Comparison of ENCODE assay signal across 8 cellular contexts in the genomic region with DNA sequence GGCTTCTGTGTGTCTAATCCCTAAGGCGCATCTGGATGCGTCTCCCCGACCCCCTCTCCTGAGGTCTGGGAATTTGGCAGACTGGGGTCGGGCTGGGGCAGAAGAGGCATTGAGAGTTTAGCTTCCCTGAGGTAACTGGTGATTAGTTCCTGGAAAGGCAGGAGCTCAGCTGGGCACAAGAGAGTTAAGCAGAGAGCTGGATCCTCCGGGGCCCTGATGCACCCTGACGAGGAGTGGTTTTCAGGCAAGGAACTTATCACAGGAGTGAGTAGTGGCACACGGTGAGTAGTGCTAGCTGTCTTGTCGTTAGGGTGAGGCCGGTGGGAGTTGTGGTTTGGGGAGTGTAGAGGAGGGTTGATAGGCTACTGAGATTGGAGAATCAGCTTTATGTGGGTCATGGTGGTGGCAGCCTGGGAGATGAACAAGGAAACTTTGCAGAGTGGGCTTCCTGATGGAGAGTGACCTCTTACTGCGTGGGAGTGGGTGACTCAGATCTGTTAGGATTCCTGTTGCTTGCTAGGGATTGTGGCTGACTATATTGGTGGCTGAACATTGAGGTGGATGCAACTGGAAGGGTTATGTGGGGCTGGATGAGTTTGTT. TPM values are rescaled to one million over a fixed set of nuclear protein-coding genes. Genes with fewer than 3 reads are reported as not detected.
A peak's percentile ranks its signal among the peaks of the same experiment; 100 is the strongest.
DNase-seq lines count a peak whose midpoint lies in the region; ATAC-seq and TF ChIP-seq lines count a peak whose summit lies in the region.

No MANE protein-coding gene starts in this region.

- H3K36me3 Mint-ChIP-seq in CD4-positive, alpha-beta memory T cell, result peaks cover 3 to 31% of the 10 kb centered on the region in 2 donors
- H3K36me3 Mint-ChIP-seq in activated naive CD8-positive, alpha-beta T cell, result peaks cover 3% of the 10 kb centered on the region
- peaks cover 2% of the 10 kb centered on the region for H3K36me3 Mint-ChIP-seq in progenitor cell of endocrine pancreas (ENCODE audit: insufficient read depth)

- CTCF ChIA-PET in CD4-positive, alpha-beta memory T cell (lab: Charles Lee; ENCODE audit: partially characterized antibody), result interaction anchor here (0.9 to 3.9 kb wide), 5 partner anchors 9 to 142 kb away, joined by 3 to 35 read pairs (median 18); a partner anchor contains a TSS

- no peaks in the 10 kb centered on the region for H3K27me3 Mint-ChIP-seq in CD4-positive, alpha-beta memory T cell
- H3K27me3 Mint-ChIP-seq in activated naive CD8-positive, alpha-beta T cell, result no peaks in the 10 kb centered on the region
- no peaks in the 10 kb centered on the region for H3K27me3 Mint-ChIP-seq in progenitor cell of endocrine pancreas

- H4K20me1 ChIP-seq in OCI-LY3 (ENCODE audit: insufficient read depth, low read length), result no peaks in the 10 kb centered on the region

- H3K9me3 ChIP-seq in CD4-positive, alpha-beta memory T cell (ENCODE audit: control insufficient read depth in 1 of 2, low read length in 2 of 2), result no peaks in the 10 kb centered on the region
- H3K9me3 ChIP-seq in OCI-LY3 (ENCODE audit: insufficient read depth, low read length), result no peaks in the 10 kb centered on the region
- H3K9me3 ChIP-seq in heart right ventricle, result no peaks in the 10 kb centered on the region

- H3K27ac Mint-ChIP-seq in CD4-positive, alpha-beta memory T cell, result peak overlapping the region; percentile 61 to 95 (median 90)
- H3K27ac Mint-ChIP-seq in activated naive CD8-positive, alpha-beta T cell, result peak overlapping the region; percentile 84
- peak overlapping the region; percentile 97 for H3K27ac Mint-ChIP-seq in progenitor cell of endocrine pancreas

- no peaks in the 10 kb centered on the region for H3K9me3 Mint-ChIP-seq in CD4-positive, alpha-beta memory T cell
- H3K9me3 Mint-ChIP-seq in activated naive CD8-positive, alpha-beta T cell (ENCODE audit: low read depth), result no peaks in the 10 kb centered on the region
- H3K9me3 Mint-ChIP-seq in progenitor cell of endocrine pancreas (ENCODE audit: low read depth), result no peaks in the 10 kb centered on the region

- H3K4me3 ChIP-seq in CD4-positive, alpha-beta memory T cell (ENCODE audit: low read length in 2 of 2), result peak overlapping the region; percentile 47 to 80
- peak overlapping the region; percentile 88 for H3K4me3 ChIP-seq in OCI-LY3 (ENCODE audit: low read length)
- H3K4me3 ChIP-seq in heart right ventricle, result peak overlapping the region; percentile 79 to 98 (median 96)

- peaks cover 27% of the 10 kb centered on the region for H3K4me1 ChIP-seq in CD4-positive, alpha-beta memory T cell (ENCODE audit: insufficient read depth, low read length)
- peaks cover 18% of the 10 kb centered on the region for H3K4me1 ChIP-seq in OCI-LY3 (ENCODE audit: low read length)
- peaks cover 11 to 31% (median 24%) of the 10 kb centered on the region in 9 donors for H3K4me1 ChIP-seq in heart right ventricle

- H3K4me2 ChIP-seq in OCI-LY3 (ENCODE audit: low read length), result peak overlapping the region; percentile 96

- peak overlapping the region; percentile 67 for H3K27ac ChIP-seq in CD4-positive, alpha-beta memory T cell (ENCODE audit: low read depth, low read length)
- H3K27ac ChIP-seq in OCI-LY3 (ENCODE audit: low read length) (no peak overlapping the region), heart right ventricle (peak overlapping the region in 9 of 10 donors; percentile 82 to 95 (median 93))

- peak overlapping the region; percentile 96 for H3K9ac ChIP-seq in OCI-LY3 (ENCODE audit: low read length)

- POLR2A ChIA-PET in CD4-positive, alpha-beta memory T cell (lab: Charles Lee; ENCODE audit: partially characterized antibody), result interaction anchor here (0.6 to 3.7 kb wide), 7 partner anchors 10 to 154 kb away, joined by 3 to 41 read pairs (median 5); a partner anchor contains a TSS

- peak; percentile 20 for ATAC-seq in GM21737 (IDR thresholded peaks at IDR 0.05; ENCODE audit: unreplicated experiment)
- peak in 7 of 8 donors; percentile 5 to 45 (median 24) for ATAC-seq in heart right ventricle
- ATAC-seq in HG03095 (IDR thresholded peaks at IDR 0.05; ENCODE audit: unreplicated experiment), result no peak

- no peaks in the 10 kb centered on the region for H3K36me3 ChIP-seq in CD4-positive, alpha-beta memory T cell (ENCODE audit: insufficient read depth, low read length)
- H3K36me3 ChIP-seq in OCI-LY3 (replicated peaks; ENCODE audit: low read depth, low read length) (peaks cover 9% of the 10 kb centered on the region), heart right ventricle (peaks cover 0 to 31% (median 0%) of the 10 kb centered on the region in 9 donors)

- peak; percentile 6 to 62 (median 12) for DNase-seq in CD4-positive, alpha-beta memory T cell
- DNase-seq in heart right ventricle, result peak in 1 of 2 donors; percentile 5
- DNase-seq in progenitor cell of endocrine pancreas (ENCODE audit: low spot score, unreplicated experiment), result no peak
- DNase-seq in midbrain (lab: John Stamatoyannopoulos, UW), result no peak

- TF ChIP-seq CTCF in OCI-LY3 (IDR thresholded peaks at IDR 0.05; ENCODE audit: low read depth, low read length), result no peak
- TF ChIP-seq CTCF in heart right ventricle (IDR thresholded peaks at IDR 0.05), result no peak
- TF ChIP-seq CTCF in progenitor cell of endocrine pancreas (IDR thresholded peaks at IDR 0.05; ENCODE audit: unreplicated experiment), result no peak

- WGBS in heart right ventricle, 2 donors, result 0 to 1% methylated on average over 10 of the region's 10 CpGs

- intact Hi-C loops in CD4-positive, alpha-beta memory T cell (cut with micrococcal nuclease), result no loop called here
- intact Hi-C loops in heart right ventricle (cut with DNase I), result loop anchor here in 2 of 10 donors (5.0 kb wide), 1 partner anchor 37 kb away; a partner anchor contains a TSS

- H3K4me1 Mint-ChIP-seq in CD4-positive, alpha-beta memory T cell, result peaks cover 28 to 45% (median 36%) of the 10 kb centered on the region in 4 donors
- H3K4me1 Mint-ChIP-seq in activated naive CD8-positive, alpha-beta T cell (ENCODE audit: low read depth), result peaks cover 40% of the 10 kb centered on the region
- peaks cover 25% of the 10 kb centered on the region for H3K4me1 Mint-ChIP-seq in progenitor cell of endocrine pancreas (ENCODE audit: low read depth)

- H3K79me2 ChIP-seq in OCI-LY3 (ENCODE audit: low read length), result peaks cover 59% of the 10 kb centered on the region

- H3K27me3 ChIP-seq in CD4-positive, alpha-beta memory T cell (ENCODE audit: insufficient read depth, low read length), result no peaks in the 10 kb centered on the region
- H3K27me3 ChIP-seq in OCI-LY3 (ENCODE audit: low read depth, low read length) (no peaks in the 10 kb centered on the region), heart right ventricle (no peaks in the 10 kb centered on the region)

- H3K4me3 Mint-ChIP-seq in CD4-positive, alpha-beta memory T cell, result peak overlapping the region; percentile 74 to 94 (median 88)
- peak overlapping the region; percentile 89 for H3K4me3 Mint-ChIP-seq in activated naive CD8-positive, alpha-beta T cell
- peak overlapping the region; percentile 94 for H3K4me3 Mint-ChIP-seq in progenitor cell of endocrine pancreas (ENCODE audit: low read depth)

- peak overlapping the region; percentile 78; the same call in 1 of the 2 replicates for H2AFZ ChIP-seq in OCI-LY3 (ENCODE audit: low read depth, low read length)

RNA-seq across cellular contexts. Expression of a gene that starts 0.9 kb away (rescaled TPM):
- total RNA-seq in CD4-positive, alpha-beta memory T cell, result 10 to 100 TPM; 39.8 to 40.1 TPM
- 10 to 100 TPM in 1 of 2 donors, 1 to 10 TPM in 1; 9.5 to 18.5 TPM for polyA plus RNA-seq in CD4-positive, alpha-beta memory T cell
- total RNA-seq in heart right ventricle (10 to 100 TPM; 11.5 to 14.5 (median 13.4) TPM), progenitor cell of endocrine pancreas (40.2 and 47.2 TPM in 2 replicates)
- polyA plus RNA-seq in heart right ventricle, result 1 to 10 TPM; 1.8 to 7.4 TPM

RNA-seq across cellular contexts. Expression of a gene that starts 39.6 kb away (rescaled TPM):
- total RNA-seq in CD4-positive, alpha-beta memory T cell, result 10 to 100 TPM; 38.9 to 41.2 TPM
- 10 to 100 TPM in 1 of 2 donors, 1 to 10 TPM in 1; 7.1 to 20.5 TPM for polyA plus RNA-seq in CD4-positive, alpha-beta memory T cell
- total RNA-seq in heart right ventricle (10 to 100 TPM; 10.9 to 18.5 (median 15.3) TPM), progenitor cell of endocrine pancreas (21.9 and 22.5 TPM in 2 replicates)
- 1 to 10 TPM; 4.7 to 7.2 TPM for polyA plus RNA-seq in heart right ventricle

Comparison
In these comparisons a context has a peak if more than half of its experiments do, and no peak if none do; other contexts are left out.
1. DNase-seq: peak in CD4-positive, alpha-beta memory T cell (5 of 5); none in progenitor cell of endocrine pancreas (single experiment) and midbrain (single experiment).
2. Peak in every context shown above with its lines, with median percentiles within 50 percentile points of each other: H3K4me3 ChIP-seq, H3K27ac Mint-ChIP-seq and H3K4me3 Mint-ChIP-seq.